Comparison of ENCODE assay signal across 24 cellular contexts in the genomic region with DNA sequence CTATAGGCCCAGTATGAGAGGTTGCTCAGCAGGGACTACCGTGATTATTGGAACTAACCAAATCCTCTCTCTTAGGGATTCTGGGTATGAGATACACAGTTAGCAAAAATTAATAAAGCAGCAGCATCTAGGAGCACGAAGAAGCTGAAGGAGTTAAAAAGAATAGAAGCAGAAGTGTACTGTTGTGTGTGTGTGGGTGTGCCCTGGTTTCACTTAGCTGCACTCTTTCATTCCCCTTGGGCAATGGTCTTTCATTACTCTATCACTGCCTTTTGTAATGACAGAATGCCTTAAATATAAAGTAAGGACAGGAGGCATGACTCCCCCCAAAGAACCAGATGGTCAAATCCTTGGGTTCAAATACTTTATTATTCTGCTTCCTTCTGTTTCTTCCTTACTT.
"Had no signal": no experiment of that assay in that cellular context is flagged by ENCODE, and none has a peak within 500 bp of the region (broad histone marks: within the 10 kb centered on the region; RNA-seq: fewer than 3 reads in every experiment).

No MANE protein-coding gene starts in this region.

- DNase-seq: islet precursor cell; left ventricle myocardium inferior; mesendoderm; naive B cell; natural killer cell; nephron progenitor cell; occipital lobe; ovary; right cardiac atrium; stimulated activated CD4-positive, alpha-beta T cell treated with anti-CD3 and anti-CD28 coated beads, Interleukin-12 subunit alpha, Interleukin-12 subunit beta, amount 100 ng/mL, for 4 hours; stimulated activated CD4-positive, alpha-beta T cell treated with anti-CD3 and anti-CD28 coated beads, Interleukin-15, amount 100 ng/mL, for 24 hours; stimulated activated CD4-positive, alpha-beta T cell treated with anti-CD3 and anti-CD28 coated beads, Interleukin-2, amount 100 ng/mL, for 24 hours; stimulated activated CD4-positive, alpha-beta T cell treated with anti-CD3 and anti-CD28 coated beads, Interleukin-4, amount 100 ng/mL, for 1 hour; stimulated activated naive CD4-positive, alpha-beta T cell; stimulated activated naive CD8-positive, alpha-beta T cell treated with anti-CD3 and anti-CD28 coated beads, Interleukin-15, amount 100 ng/mL, for 72 hours; substantia nigra had no signal

- H3K27ac ChIP-seq: hepatocyte, left ventricle myocardium inferior, neural progenitor cell, neutrophil, ovary, skin epidermis, tibial nerve, vagina had no signal

- H3K27me3 ChIP-seq: hepatocyte, neutrophil, ovary, tibial nerve, vagina had no signal

- H3K36me3 ChIP-seq: left ventricle myocardium inferior, neural progenitor cell, neutrophil, ovary, tibial nerve, vagina had no signal

- H3K4me2 ChIP-seq: hepatocyte, neural progenitor cell had no signal

- H3K9me3 ChIP-seq: left ventricle myocardium inferior, neutrophil, ovary, tibial nerve, vagina had no signal

- H3K4me1 ChIP-seq: left ventricle myocardium inferior, neural progenitor cell, tibial nerve, vagina had no signal

- H3K9ac ChIP-seq: neural progenitor cell had no signal

- ATAC-seq: natural killer cell; right cardiac atrium; sciatic nerve; stimulated activated naive CD8-positive, alpha-beta T cell treated with anti-CD3 and anti-CD28 coated beads, Interleukin-15, amount 100 ng/mL, for 72 hours had no signal

- H3K4me3 ChIP-seq: hepatocyte, left ventricle myocardium inferior, lung, neural progenitor cell, ovary, skin epidermis, tibial nerve, vagina had no signal

- H3K79me2 ChIP-seq: hepatocyte had no signal

- H2AFZ ChIP-seq: hepatocyte, neural progenitor cell had no signal
